ENCODE assay signal across 1 cellular context in the genomic region with DNA sequence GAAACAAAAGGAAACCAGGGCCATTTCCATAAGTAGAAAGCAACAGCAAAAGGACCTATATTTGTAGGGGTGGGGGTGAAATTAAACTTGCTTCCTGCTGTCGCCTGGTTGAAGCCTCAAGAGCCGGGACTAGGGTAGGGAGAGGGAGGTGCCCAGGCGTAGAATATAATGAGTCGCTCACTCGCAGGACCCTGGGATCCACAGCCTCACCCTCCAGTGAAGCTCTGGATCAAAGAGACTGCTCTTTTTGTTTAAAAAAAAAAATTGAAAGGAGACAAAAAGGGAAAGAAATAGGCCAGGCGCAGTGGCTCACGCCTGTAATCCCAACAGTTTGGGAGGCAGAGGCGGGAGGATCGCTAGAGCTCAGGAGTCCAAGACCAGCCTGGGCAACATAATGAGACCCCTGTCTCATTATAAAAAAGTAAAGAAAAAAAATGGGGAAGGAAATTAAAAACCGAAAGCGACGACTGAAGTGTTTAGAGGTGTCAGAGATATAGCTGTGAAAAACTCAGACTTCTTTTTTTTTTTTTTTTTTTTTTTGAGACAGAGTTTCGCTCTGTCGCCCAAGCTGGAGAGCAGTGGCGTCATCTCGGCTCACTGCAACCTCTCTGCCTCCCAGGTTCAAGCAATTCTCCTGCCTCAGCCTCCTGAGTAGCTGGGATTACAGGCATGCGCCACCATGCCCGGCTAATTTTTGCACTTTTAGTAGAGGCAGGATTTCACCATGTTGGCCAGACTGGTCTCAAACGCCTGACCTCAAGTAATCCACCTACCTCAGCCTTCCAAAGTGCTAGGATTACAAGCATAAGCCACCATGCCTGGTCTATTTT.
A peak's percentile ranks its signal among the peaks of the same experiment; 100 is the strongest.
TF ChIP-seq lines count a peak whose summit lies in the region.

No MANE protein-coding gene starts in this region.

TF ChIP-seq in GM12878, 131 proteins besides CTCF, POLR2A, EP300 and RAD21 (continued from another document):
- TF ChIP-seq SIN3A (IDR thresholded peaks at IDR 0.05; ENCODE audit: low read depth, low read length) (no peak), JUND (IDR thresholded peaks at IDR 0.05; ENCODE audit: low read depth, low read length) (0 out of 2 replicates have a peak, but pooled peaks have one; percentile 15), HCFC1 (IDR thresholded peaks at IDR 0.05; ENCODE audit: low read length) (no peak), SREBF1 (IDR thresholded peaks at IDR 0.05; ENCODE audit: low read length) (no peak), SREBF2 (IDR thresholded peaks at IDR 0.05; ENCODE audit: low read length) (no peak), KDM1A (IDR thresholded peaks at IDR 0.05; ENCODE audit: borderline replicate concordance) (no peak), LARP7 (IDR thresholded peaks at IDR 0.05) (no peak), ZNF207 (IDR thresholded peaks at IDR 0.05; ENCODE audit: borderline replicate concordance) (no peak), CHD2 (IDR thresholded peaks at IDR 0.05; ENCODE audit: borderline replicate concordance, low read depth, low read length) (no peak), ZBED1 (IDR thresholded peaks at IDR 0.05; ENCODE audit: borderline replicate concordance) (no peak), CHD4 (IDR thresholded peaks at IDR 0.05) (no peak), GATAD2B (conservative IDR thresholded peaks at IDR 0.05; ENCODE audit: low read depth) (no peak), ZNF384 (IDR thresholded peaks at IDR 0.05; ENCODE audit: borderline replicate concordance, low read depth, low read length) (peak; percentile 94), NRF1 (conservative IDR thresholded peaks at IDR 0.05; ENCODE audit: low read depth, low read length) (no peak)
- TF ChIP-seq, protein P1, sequence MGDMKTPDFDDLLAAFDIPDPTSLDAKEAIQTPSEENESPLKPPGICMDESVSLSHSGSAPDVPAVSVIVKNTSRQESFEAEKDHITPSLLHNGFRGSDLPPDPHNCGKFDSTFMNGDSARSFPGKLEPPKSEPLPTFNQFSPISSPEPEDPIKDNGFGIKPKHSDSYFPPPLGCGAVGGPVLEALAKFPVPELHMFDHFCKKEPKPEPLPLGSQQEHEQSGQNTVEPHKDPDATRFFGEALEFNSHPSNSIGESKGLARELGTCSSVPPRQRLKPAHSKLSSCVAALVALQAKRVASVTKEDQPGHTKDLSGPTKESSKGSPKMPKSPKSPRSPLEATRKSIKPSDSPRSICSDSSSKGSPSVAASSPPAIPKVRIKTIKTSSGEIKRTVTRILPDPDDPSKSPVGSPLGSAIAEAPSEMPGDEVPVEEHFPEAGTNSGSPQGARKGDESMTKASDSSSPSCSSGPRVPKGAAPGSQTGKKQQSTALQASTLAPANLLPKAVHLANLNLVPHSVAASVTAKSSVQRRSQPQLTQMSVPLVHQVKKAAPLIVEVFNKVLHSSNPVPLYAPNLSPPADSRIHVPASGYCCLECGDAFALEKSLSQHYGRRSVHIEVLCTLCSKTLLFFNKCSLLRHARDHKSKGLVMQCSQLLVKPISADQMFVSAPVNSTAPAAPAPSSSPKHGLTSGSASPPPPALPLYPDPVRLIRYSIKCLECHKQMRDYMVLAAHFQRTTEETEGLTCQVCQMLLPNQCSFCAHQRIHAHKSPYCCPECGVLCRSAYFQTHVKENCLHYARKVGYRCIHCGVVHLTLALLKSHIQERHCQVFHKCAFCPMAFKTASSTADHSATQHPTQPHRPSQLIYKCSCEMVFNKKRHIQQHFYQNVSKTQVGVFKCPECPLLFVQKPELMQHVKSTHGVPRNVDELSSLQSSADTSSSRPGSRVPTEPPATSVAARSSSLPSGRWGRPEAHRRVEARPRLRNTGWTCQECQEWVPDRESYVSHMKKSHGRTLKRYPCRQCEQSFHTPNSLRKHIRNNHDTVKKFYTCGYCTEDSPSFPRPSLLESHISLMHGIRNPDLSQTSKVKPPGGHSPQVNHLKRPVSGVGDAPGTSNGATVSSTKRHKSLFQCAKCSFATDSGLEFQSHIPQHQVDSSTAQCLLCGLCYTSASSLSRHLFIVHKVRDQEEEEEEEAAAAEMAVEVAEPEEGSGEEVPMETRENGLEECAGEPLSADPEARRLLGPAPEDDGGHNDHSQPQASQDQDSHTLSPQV (IDR thresholded peaks at IDR 0.05), result no peak
- TF ChIP-seq, protein P2, sequence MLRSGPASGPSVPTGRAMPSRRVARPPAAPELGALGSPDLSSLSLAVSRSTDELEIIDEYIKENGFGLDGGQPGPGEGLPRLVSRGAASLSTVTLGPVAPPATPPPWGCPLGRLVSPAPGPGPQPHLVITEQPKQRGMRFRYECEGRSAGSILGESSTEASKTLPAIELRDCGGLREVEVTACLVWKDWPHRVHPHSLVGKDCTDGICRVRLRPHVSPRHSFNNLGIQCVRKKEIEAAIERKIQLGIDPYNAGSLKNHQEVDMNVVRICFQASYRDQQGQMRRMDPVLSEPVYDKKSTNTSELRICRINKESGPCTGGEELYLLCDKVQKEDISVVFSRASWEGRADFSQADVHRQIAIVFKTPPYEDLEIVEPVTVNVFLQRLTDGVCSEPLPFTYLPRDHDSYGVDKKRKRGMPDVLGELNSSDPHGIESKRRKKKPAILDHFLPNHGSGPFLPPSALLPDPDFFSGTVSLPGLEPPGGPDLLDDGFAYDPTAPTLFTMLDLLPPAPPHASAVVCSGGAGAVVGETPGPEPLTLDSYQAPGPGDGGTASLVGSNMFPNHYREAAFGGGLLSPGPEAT (IDR thresholded peaks at IDR 0.05; ENCODE audit: low read depth), result peak; percentile 1
- TF ChIP-seq, protein P3, sequence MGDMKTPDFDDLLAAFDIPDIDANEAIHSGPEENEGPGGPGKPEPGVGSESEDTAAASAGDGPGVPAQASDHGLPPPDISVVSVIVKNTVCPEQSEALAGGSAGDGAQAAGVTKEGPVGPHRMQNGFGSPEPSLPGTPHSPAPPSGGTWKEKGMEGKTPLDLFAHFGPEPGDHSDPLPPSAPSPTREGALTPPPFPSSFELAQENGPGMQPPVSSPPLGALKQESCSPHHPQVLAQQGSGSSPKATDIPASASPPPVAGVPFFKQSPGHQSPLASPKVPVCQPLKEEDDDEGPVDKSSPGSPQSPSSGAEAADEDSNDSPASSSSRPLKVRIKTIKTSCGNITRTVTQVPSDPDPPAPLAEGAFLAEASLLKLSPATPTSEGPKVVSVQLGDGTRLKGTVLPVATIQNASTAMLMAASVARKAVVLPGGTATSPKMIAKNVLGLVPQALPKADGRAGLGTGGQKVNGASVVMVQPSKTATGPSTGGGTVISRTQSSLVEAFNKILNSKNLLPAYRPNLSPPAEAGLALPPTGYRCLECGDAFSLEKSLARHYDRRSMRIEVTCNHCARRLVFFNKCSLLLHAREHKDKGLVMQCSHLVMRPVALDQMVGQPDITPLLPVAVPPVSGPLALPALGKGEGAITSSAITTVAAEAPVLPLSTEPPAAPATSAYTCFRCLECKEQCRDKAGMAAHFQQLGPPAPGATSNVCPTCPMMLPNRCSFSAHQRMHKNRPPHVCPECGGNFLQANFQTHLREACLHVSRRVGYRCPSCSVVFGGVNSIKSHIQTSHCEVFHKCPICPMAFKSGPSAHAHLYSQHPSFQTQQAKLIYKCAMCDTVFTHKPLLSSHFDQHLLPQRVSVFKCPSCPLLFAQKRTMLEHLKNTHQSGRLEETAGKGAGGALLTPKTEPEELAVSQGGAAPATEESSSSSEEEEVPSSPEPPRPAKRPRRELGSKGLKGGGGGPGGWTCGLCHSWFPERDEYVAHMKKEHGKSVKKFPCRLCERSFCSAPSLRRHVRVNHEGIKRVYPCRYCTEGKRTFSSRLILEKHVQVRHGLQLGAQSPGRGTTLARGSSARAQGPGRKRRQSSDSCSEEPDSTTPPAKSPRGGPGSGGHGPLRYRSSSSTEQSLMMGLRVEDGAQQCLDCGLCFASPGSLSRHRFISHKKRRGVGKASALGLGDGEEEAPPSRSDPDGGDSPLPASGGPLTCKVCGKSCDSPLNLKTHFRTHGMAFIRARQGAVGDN (IDR thresholded peaks at IDR 0.05), result 0 out of 2 replicates have a peak, but pooled peaks have one; percentile 14
- TF ChIP-seq, protein P4, sequence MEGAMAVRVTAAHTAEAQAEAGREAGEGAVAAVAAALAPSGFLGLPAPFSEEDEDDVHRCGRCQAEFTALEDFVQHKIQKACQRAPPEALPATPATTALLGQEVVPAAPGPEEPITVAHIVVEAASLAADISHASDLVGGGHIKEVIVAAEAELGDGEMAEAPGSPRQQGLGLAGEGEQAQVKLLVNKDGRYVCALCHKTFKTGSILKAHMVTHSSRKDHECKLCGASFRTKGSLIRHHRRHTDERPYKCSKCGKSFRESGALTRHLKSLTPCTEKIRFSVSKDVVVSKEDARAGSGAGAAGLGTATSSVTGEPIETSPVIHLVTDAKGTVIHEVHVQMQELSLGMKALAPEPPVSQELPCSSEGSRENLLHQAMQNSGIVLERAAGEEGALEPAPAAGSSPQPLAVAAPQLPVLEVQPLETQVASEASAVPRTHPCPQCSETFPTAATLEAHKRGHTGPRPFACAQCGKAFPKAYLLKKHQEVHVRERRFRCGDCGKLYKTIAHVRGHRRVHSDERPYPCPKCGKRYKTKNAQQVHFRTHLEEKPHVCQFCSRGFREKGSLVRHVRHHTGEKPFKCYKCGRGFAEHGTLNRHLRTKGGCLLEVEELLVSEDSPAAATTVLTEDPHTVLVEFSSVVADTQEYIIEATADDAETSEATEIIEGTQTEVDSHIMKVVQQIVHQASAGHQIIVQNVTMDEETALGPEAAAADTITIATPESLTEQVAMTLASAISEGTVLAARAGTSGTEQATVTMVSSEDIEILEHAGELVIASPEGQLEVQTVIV (IDR thresholded peaks at IDR 0.05; ENCODE audit: borderline replicate concordance, partially characterized antibody), result no peak
- TF ChIP-seq, protein P5, sequence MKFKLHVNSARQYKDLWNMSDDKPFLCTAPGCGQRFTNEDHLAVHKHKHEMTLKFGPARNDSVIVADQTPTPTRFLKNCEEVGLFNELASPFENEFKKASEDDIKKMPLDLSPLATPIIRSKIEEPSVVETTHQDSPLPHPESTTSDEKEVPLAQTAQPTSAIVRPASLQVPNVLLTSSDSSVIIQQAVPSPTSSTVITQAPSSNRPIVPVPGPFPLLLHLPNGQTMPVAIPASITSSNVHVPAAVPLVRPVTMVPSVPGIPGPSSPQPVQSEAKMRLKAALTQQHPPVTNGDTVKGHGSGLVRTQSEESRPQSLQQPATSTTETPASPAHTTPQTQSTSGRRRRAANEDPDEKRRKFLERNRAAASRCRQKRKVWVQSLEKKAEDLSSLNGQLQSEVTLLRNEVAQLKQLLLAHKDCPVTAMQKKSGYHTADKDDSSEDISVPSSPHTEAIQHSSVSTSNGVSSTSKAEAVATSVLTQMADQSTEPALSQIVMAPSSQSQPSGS (IDR thresholded peaks at IDR 0.05; ENCODE audit: low read length), result no peak
- TF ChIP-seq, protein P6, sequence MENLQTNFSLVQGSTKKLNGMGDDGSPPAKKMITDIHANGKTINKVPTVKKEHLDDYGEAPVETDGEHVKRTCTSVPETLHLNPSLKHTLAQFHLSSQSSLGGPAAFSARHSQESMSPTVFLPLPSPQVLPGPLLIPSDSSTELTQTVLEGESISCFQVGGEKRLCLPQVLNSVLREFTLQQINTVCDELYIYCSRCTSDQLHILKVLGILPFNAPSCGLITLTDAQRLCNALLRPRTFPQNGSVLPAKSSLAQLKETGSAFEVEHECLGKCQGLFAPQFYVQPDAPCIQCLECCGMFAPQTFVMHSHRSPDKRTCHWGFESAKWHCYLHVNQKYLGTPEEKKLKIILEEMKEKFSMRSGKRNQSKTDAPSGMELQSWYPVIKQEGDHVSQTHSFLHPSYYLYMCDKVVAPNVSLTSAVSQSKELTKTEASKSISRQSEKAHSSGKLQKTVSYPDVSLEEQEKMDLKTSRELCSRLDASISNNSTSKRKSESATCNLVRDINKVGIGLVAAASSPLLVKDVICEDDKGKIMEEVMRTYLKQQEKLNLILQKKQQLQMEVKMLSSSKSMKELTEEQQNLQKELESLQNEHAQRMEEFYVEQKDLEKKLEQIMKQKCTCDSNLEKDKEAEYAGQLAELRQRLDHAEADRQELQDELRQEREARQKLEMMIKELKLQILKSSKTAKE (IDR thresholded peaks at IDR 0.05; ENCODE audit: low read depth, poor library complexity, severe bottlenecking), result peak; percentile 67
